In genomic region chr2:9228781-9229469, GRCh38 we compare ENCODE assay signal across 2 cellular contexts.
TF ChIP-seq lines count a peak whose summit lies in the region.

No MANE protein-coding gene starts in this region.

TF ChIP-seq in SK-N-SH, 30 proteins besides CTCF, POLR2A, EP300 and RAD21 (continued from another document):
- no peak for TF ChIP-seq REST (IDR thresholded peaks at IDR 0.05; ENCODE audit: low read depth, low read length)
- TF ChIP-seq ZBTB33 (IDR thresholded peaks at IDR 0.05; ENCODE audit: borderline replicate concordance, low read depth) = no peak
- no peak for TF ChIP-seq EZH2phosphoT487 (IDR thresholded peaks at IDR 0.05; ENCODE audit: borderline replicate concordance, low read depth)
- TF ChIP-seq, protein P1, sequence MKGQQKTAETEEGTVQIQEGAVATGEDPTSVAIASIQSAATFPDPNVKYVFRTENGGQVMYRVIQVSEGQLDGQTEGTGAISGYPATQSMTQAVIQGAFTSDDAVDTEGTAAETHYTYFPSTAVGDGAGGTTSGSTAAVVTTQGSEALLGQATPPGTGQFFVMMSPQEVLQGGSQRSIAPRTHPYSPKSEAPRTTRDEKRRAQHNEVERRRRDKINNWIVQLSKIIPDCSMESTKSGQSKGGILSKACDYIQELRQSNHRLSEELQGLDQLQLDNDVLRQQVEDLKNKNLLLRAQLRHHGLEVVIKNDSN (IDR thresholded peaks at IDR 0.05; ENCODE audit: borderline replicate concordance, low read depth) = no peak

TF ChIP-seq in SK-N-SH treated with all-trans-retinoic acid at 6 μM for 48 hours, 23 proteins besides CTCF, POLR2A, EP300 and RAD21 (continued from another document):
- TF ChIP-seq TOX (CRISPR knock-in tag; IDR thresholded peaks at IDR 0.05; ENCODE audit: borderline replicate concordance) (no peak), ZFP3 (CRISPR knock-in tag; IDR thresholded peaks at IDR 0.05) (no peak), ESRRG (CRISPR knock-in tag; IDR thresholded peaks at IDR 0.05) (no peak), TCF4 (CRISPR knock-in tag; IDR thresholded peaks at IDR 0.05; ENCODE audit: borderline replicate concordance) (no peak)
- TF ChIP-seq, protein P2, sequence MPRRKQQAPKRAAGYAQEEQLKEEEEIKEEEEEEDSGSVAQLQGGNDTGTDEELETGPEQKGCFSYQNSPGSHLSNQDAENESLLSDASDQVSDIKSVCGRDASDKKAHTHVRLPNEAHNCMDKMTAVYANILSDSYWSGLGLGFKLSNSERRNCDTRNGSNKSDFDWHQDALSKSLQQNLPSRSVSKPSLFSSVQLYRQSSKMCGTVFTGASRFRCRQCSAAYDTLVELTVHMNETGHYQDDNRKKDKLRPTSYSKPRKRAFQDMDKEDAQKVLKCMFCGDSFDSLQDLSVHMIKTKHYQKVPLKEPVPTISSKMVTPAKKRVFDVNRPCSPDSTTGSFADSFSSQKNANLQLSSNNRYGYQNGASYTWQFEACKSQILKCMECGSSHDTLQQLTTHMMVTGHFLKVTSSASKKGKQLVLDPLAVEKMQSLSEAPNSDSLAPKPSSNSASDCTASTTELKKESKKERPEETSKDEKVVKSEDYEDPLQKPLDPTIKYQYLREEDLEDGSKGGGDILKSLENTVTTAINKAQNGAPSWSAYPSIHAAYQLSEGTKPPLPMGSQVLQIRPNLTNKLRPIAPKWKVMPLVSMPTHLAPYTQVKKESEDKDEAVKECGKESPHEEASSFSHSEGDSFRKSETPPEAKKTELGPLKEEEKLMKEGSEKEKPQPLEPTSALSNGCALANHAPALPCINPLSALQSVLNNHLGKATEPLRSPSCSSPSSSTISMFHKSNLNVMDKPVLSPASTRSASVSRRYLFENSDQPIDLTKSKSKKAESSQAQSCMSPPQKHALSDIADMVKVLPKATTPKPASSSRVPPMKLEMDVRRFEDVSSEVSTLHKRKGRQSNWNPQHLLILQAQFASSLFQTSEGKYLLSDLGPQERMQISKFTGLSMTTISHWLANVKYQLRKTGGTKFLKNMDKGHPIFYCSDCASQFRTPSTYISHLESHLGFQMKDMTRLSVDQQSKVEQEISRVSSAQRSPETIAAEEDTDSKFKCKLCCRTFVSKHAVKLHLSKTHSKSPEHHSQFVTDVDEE (CRISPR knock-in tag; IDR thresholded peaks at IDR 0.05) = no peak
